Comparison of ENCODE assay signal across 8 cellular contexts in the genomic region with DNA sequence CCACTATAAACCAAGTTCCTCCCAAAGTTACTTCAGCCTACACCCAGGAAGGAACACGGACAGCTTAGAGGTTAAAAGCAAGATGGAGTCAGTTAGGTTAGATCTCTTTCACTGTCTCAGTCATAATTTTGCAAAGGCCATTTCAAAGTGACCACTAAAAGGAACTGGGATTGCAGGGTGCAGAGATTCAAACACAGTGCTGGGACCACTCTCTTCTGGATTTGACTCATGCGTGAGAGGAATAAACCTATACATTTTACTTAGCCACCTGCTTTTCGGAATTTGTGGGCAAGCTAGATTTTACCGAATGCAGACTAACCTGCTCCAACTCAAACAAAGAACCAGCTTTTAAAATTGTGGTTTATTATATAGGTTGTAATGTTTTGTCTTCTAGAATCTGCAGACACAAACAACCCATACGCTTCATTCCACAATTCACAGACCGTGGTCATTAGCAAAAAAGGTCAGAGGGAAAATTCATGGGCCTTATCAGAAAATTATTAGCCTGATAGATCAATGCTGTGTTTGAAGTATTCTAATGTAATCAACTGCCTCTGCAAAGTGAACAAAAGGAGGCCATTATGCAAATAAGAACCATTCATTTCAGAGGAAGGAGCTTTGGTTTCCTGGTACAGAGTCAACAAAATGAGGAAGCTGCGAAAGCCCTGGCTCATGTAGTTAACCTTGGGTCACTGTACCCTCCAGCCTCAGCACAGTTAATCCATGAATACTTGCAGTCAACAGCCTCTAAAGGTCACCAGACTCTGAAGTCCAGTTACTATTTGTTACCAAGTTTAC.
DNase-seq lines count a peak whose midpoint lies in the region; ATAC-seq, FAIRE-seq and TF ChIP-seq lines count a peak whose summit lies in the region.

No MANE protein-coding gene starts in this region.

- no peaks in the 10 kb centered on the region for H3K9me3 ChIP-seq in upper lobe of right lung

- no peaks in the 10 kb centered on the region for H3K27me3 ChIP-seq in upper lobe of right lung

- ATAC-seq in GM21360 (IDR thresholded peaks at IDR 0.05; ENCODE audit: unreplicated experiment) (peak; percentile 62), HG03565 (IDR thresholded peaks at IDR 0.05; ENCODE audit: unreplicated experiment) (peak; percentile 44), esophagus mucosa (peak; percentile 82), upper lobe of right lung (peak; percentile 83)

- H3K27ac ChIP-seq in upper lobe of right lung = peak overlapping the region; percentile 19

- intact Hi-C loops in upper lobe of right lung (cut with DNase I) = no loop called here

- FAIRE-seq in HTR-8/SVneo (lab: Jason Lieb, UNC) = no peak

- peak; percentile 55 for DNase-seq in DMS53 (lab: John Stamatoyannopoulos, UW)
- DNase-seq in upper lobe of right lung = no peak
- DNase-seq in HTR-8/SVneo (ENCODE audit: insufficient read length, low spot score) = no peak
- no peak for DNase-seq in stimulated activated naive CD4-positive, alpha-beta T cell treated with Interleukin-2 at 50 U/mL for 16 hours (lab: John Stamatoyannopoulos, UW)
- DNase-seq in NCI-H345 (lab: John Stamatoyannopoulos, UW) = no peak

- no peak for TF ChIP-seq CTCF in upper lobe of right lung (IDR thresholded peaks at IDR 0.05)

- H3K4me1 ChIP-seq in upper lobe of right lung = peaks cover 34% of the 10 kb centered on the region

- H3K36me3 ChIP-seq in upper lobe of right lung = no peaks in the 10 kb centered on the region

- H3K4me3 ChIP-seq in upper lobe of right lung = no peak overlapping the region
